Comparison of ENCODE assay signal across 11 cellular contexts in genomic region chr3:143165211-143165610, GRCh38. TPM values are rescaled to one million over a fixed set of nuclear protein-coding genes. Genes with fewer than 3 reads are reported as not detected.
DNase-seq lines count a peak whose midpoint lies in the region; ATAC-seq and TF ChIP-seq lines count a peak whose summit lies in the region.
"Had no signal": no experiment of that assay in that cellular context is flagged by ENCODE, and none has a peak within 500 bp of the region (broad histone marks: within the 10 kb centered on the region; RNA-seq: fewer than 3 reads in every experiment).

No MANE protein-coding gene starts in this region.

- H3K79me1 ChIP-seq in IMR-90 (ENCODE audit: low read depth in 1 of 2, low read length in 2 of 2) = no peaks in the 10 kb centered on the region

- peak overlapping the region; percentile 47 for H3K4me3 Mint-ChIP-seq in activated CD4-positive, alpha-beta T cell treated with anti-CD3 and anti-CD28 coated beads, Interleukin-2, amount 10 ng/mL, durations not matched to agents 24 days and 14 days
- no peak overlapping the region for H3K4me3 Mint-ChIP-seq in nephron

- H4K5ac ChIP-seq in IMR-90 (ENCODE audit: low read depth, low read length) = no peak overlapping the region

- no peak for TF ChIP-seq POLR2A in IMR-90 (IDR thresholded peaks at IDR 0.05; ENCODE audit: low read depth, low read length)

- no peak overlapping the region for H2BK5ac ChIP-seq in IMR-90 (ENCODE audit: low read depth, low read length, poor library complexity, severe bottlenecking)

- H3K56ac ChIP-seq in IMR-90 (ENCODE audit: extremely low read depth, insufficient read depth, low read length) = no peak overlapping the region

- H2BK20ac ChIP-seq in IMR-90 (ENCODE audit: low read depth, low read length) = no peak overlapping the region

- no peak overlapping the region for H3K4ac ChIP-seq in IMR-90 (ENCODE audit: low read depth, low read length)

- H3K23ac ChIP-seq in IMR-90 (ENCODE audit: low read depth, low read length) = no peak overlapping the region

- POLR2A ChIA-PET in IMR-90 (lab: Charles Lee; ENCODE audit: unreplicated experiment) = no interaction called here

- H3K9me3 ChIP-seq in IMR-90 (ENCODE audit: control insufficient read depth, insufficient read depth, low read length) (no peaks in the 10 kb centered on the region), SJCRH30 (replicated peaks) (no peaks in the 10 kb centered on the region)
- H3K9me3 ChIP-seq: tibial artery had no signal

- H3K27me3 ChIP-seq in IMR-90 (ENCODE audit: control insufficient read depth, insufficient read depth, low read length) (no peaks in the 10 kb centered on the region), SJCRH30 (no peaks in the 10 kb centered on the region)
- H3K27me3 ChIP-seq: tibial artery had no signal

- intact Hi-C loops in activated CD4-positive, alpha-beta T cell treated with anti-CD3 and anti-CD28 coated beads, Interleukin-2, amount 10 ng/mL, durations not matched to agents 24 days and 14 days (cut with micrococcal nuclease) = loop anchor here (1.0 to 5.0 kb wide), 8 partner anchors 42 to 586 kb away; partner anchors contain the start of gene ATR
- intact Hi-C loops in IMR-90 (cut with micrococcal nuclease) (no loop called here), Right ventricle myocardium inferior (cut with DNase I) (no loop called here)

- ATAC-seq in GM21723 (IDR thresholded peaks at IDR 0.05; ENCODE audit: unreplicated experiment) = peak; percentile 35
- ATAC-seq in IMR-90 (ENCODE audit: low read depth) = no peak
- no peak for ATAC-seq in HG03460 (IDR thresholded peaks at IDR 0.05; ENCODE audit: unreplicated experiment)
- no peak for ATAC-seq in Right ventricle myocardium inferior

- no peak overlapping the region for H2AK5ac ChIP-seq in IMR-90 (ENCODE audit: low read depth, low read length)

- no peak overlapping the region for H3K4me3 ChIP-seq in IMR-90 (ENCODE audit: insufficient read depth, low read depth, low read length)
- no peak overlapping the region for H3K4me3 ChIP-seq in SJCRH30
- H3K4me3 ChIP-seq: tibial artery had no signal

- no peak for TF ChIP-seq CTCF in IMR-90 (conservative IDR thresholded peaks at IDR 0.05; ENCODE audit: low read depth, low read length)
- no peak for TF ChIP-seq CTCF in nephron (IDR thresholded peaks at IDR 0.05; ENCODE audit: unreplicated experiment in 3 of 3)

- no peak overlapping the region for H2AK9ac ChIP-seq in IMR-90 (replicated peaks; ENCODE audit: low read depth, low read length, poor library complexity)

- no peak overlapping the region for H3K14ac ChIP-seq in IMR-90 (replicated peaks; ENCODE audit: low read depth, low read length)

- H3K27ac Mint-ChIP-seq in activated CD4-positive, alpha-beta T cell treated with anti-CD3 and anti-CD28 coated beads, Interleukin-2, amount 10 ng/mL, durations not matched to agents 24 days and 14 days = peak overlapping the region; percentile 90
- peak overlapping the region in 2 of 3 experiments; percentile 51 to 86 for H3K27ac Mint-ChIP-seq in nephron

- no CpG with 5 or more reads among the region's 1 CpG for WGBS in IMR-90 (ENCODE audit: extremely low coverage in 2 of 2, insufficient read length in 1 of 2), 2 experiments

- H3K4me2 ChIP-seq in IMR-90 (ENCODE audit: low read depth, low read length) = no peak overlapping the region

- H3K4me1 Mint-ChIP-seq in activated CD4-positive, alpha-beta T cell treated with anti-CD3 and anti-CD28 coated beads, Interleukin-2, amount 10 ng/mL, durations not matched to agents 24 days and 14 days = peaks cover 64% of the 10 kb centered on the region
- peaks cover 40% of the 10 kb centered on the region for H3K4me1 Mint-ChIP-seq in nephron

- in situ Hi-C loops in IMR-90 (cut with MboI; ENCODE audit: low sequenced_read_pairs) = no loop called here

- H3K27ac ChIP-seq in IMR-90 (ENCODE audit: insufficient read depth, low read length) (no peak overlapping the region), SJCRH30 (no peak overlapping the region)
- H3K27ac ChIP-seq: tibial artery had no signal

- no peak for TF ChIP-seq RAD21 in IMR-90 (IDR thresholded peaks at IDR 0.05; ENCODE audit: low read length)

- CTCF ChIA-PET in IMR-90 (lab: Yijun Ruan, JAX) = no interaction called here

- H2BK15ac ChIP-seq in IMR-90 (ENCODE audit: low read depth, low read length) = no peak overlapping the region

- DNase-seq in activated CD4-positive, alpha-beta T cell treated with anti-CD3 and anti-CD28 coated beads, Interleukin-2, amount 10 ng/mL, durations not matched to agents 24 days and 14 days = no peak
- DNase-seq in activated CD4-positive, alpha-beta T cell treated with anti-CD3 and anti-CD28 coated beads, Interleukin-2, amount 50 U/mL, for 48 hours = no peak
- DNase-seq in IMR-90 (no peak), SJCRH30 (no peak), Right ventricle myocardium inferior (ENCODE audit: missing footprints) (no peak)
- DNase-seq: ACHN, NCI-H1092 treated with DMSO at 0.1 percent for 48 hours, tibial artery had no signal

- no peak overlapping the region for H3K9ac ChIP-seq in IMR-90 (ENCODE audit: low read depth, low read length)

- no peaks in the 10 kb centered on the region for H4K20me1 ChIP-seq in IMR-90 (ENCODE audit: insufficient read depth, low read length)

- H3K36me3 ChIP-seq in IMR-90 (ENCODE audit: control insufficient read depth, insufficient read depth, low read length) (no peaks in the 10 kb centered on the region), SJCRH30 (no peaks in the 10 kb centered on the region)
- H3K36me3 ChIP-seq: tibial artery had no signal

- H2BK120ac ChIP-seq in IMR-90 (ENCODE audit: low read depth, low read length) = peak overlapping the region; percentile 47; the same call in 1 of the 2 replicates

- H3K4me1 ChIP-seq in IMR-90 (ENCODE audit: control insufficient read depth, insufficient read depth, low read length) (peaks cover 7% of the 10 kb centered on the region), SJCRH30 (no peaks in the 10 kb centered on the region; the same call in 1 of the 2 replicates)
- H3K4me1 ChIP-seq: tibial artery had no signal

- peaks cover 4% of the 10 kb centered on the region for H3K36me3 Mint-ChIP-seq in activated CD4-positive, alpha-beta T cell treated with anti-CD3 and anti-CD28 coated beads, Interleukin-2, amount 10 ng/mL, durations not matched to agents 24 days and 14 days (ENCODE audit: low read depth)
- no peaks in the 10 kb centered on the region for H3K36me3 Mint-ChIP-seq in nephron (ENCODE audit: low read depth)

- no peak overlapping the region for H3K18ac ChIP-seq in IMR-90 (ENCODE audit: low read depth, low read length)

- no TSS peak for BruUV-seq in IMR-90 (replicated peaks; lab: Mats Ljungman, UMichigan)

- H2AFZ ChIP-seq in IMR-90 (replicated peaks; ENCODE audit: low read length, poor library complexity) = no peak overlapping the region

- no peaks in the 10 kb centered on the region for H3K27me3 Mint-ChIP-seq in activated CD4-positive, alpha-beta T cell treated with anti-CD3 and anti-CD28 coated beads, Interleukin-2, amount 10 ng/mL, durations not matched to agents 24 days and 14 days
- no peaks in the 10 kb centered on the region for H3K27me3 Mint-ChIP-seq in nephron (ENCODE audit: low read depth)

- H3K9me1 ChIP-seq in IMR-90 (ENCODE audit: insufficient read depth, low read length) = peaks cover 3% of the 10 kb centered on the region; the same call in 1 of the 2 replicates

- H4K91ac ChIP-seq in IMR-90 (ENCODE audit: insufficient read depth, low read depth, low read length) = no peak overlapping the region

- H4K8ac ChIP-seq in IMR-90 (ENCODE audit: low read depth in 2 of 2, low read length in 2 of 2) = no peak overlapping the region

- dilution Hi-C loops in IMR-90 (cut with HindIII; ENCODE audit: low sequenced_read_pairs, unreplicated experiment) = no loop called here

- peaks cover 23% of the 10 kb centered on the region for H3K9me3 Mint-ChIP-seq in activated CD4-positive, alpha-beta T cell treated with anti-CD3 and anti-CD28 coated beads, Interleukin-2, amount 10 ng/mL, durations not matched to agents 24 days and 14 days
- no peaks in the 10 kb centered on the region for H3K9me3 Mint-ChIP-seq in nephron

TF ChIP-seq in IMR-90, 13 proteins besides CTCF, POLR2A, EP300 and RAD21 (continues in another document):
- TF ChIP-seq ELK1 (IDR thresholded peaks at IDR 0.05; ENCODE audit: borderline replicate concordance, low read depth, low read length) (no peak), RCOR1 (IDR thresholded peaks at IDR 0.05; ENCODE audit: insufficient replicate concordance, low read length) (no peak), MXI1 (IDR thresholded peaks at IDR 0.05; ENCODE audit: borderline replicate concordance, low read depth, low read length) (no peak), BHLHE40 (IDR thresholded peaks at IDR 0.05; ENCODE audit: low read depth, low read length) (no peak), USF2 (IDR thresholded peaks at IDR 0.05; ENCODE audit: low read depth, low read length) (no peak), CEBPB (IDR thresholded peaks at IDR 0.05; ENCODE audit: low read depth, low read length) (no peak), SMC3 (IDR thresholded peaks at IDR 0.05; ENCODE audit: low read depth, low read length) (no peak), MAFK (IDR thresholded peaks at IDR 0.05; ENCODE audit: low read depth, low read length) (no peak), FOS (IDR thresholded peaks at IDR 0.05; ENCODE audit: low read depth, low read length) (no peak), NFE2L2 (IDR thresholded peaks at IDR 0.05; ENCODE audit: low read depth, low read length) (no peak)

RNA-seq across cellular contexts. Expression of gene CHST2, which starts 45.6 kb away (rescaled TPM):
- total RNA-seq in activated CD4-positive, alpha-beta T cell treated with anti-CD3 and anti-CD28 coated beads, Interleukin-2, amount 10 ng/mL, durations not matched to agents 24 days and 14 days = 6.1 and 6.4 TPM in 2 replicates
- total RNA-seq in IMR-90 (2012; rRNA removed) (0.90 and 1.1 TPM in 2 replicates), Right ventricle myocardium inferior (1.9 TPM)
- polyA plus RNA-seq in IMR-90 (2012; rRNA removed) = 1.4 TPM in 2 replicates
- polyA plus RNA-seq in IMR-90 (2012; cell fraction: cytosol; rRNA removed) = 1.1 and 2.2 TPM in 2 replicates
- 0.45 and 1.1 TPM in 2 replicates for polyA plus RNA-seq in IMR-90 (2012; cell fraction: nucleus; rRNA removed; ENCODE audit: low replicate concordance)
- 2.3 and 2.6 TPM in 2 replicates for total RNA-seq in SJCRH30 (2014; rRNA removed; shearing (Covaris generic))
